Comparison of ENCODE assay signal across 26 cellular contexts in the genomic region with DNA sequence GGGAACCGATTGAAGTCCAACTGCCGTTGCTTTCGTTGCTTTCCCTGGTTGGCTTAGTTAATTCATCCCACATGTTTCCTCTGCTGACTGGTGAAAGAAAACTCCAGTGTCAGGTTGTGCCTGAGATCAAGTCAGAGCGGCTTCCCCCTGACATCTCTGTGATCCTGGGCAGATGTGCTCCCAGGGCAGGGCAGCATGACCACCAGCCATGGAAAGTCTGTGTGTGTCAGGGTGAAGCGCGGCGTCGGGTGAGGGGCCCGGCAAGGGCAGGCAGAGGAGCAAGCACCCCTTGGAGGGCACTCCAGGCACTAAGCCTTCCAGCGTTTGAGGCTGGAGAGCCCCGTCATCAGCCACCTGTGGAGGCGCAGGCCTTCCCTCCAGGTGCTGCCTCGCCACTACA. TPM values are rescaled to one million over a fixed set of nuclear protein-coding genes. Genes with fewer than 3 reads are reported as not detected.
DNase-seq lines count a peak whose midpoint lies in the region; ATAC-seq, FAIRE-seq and TF ChIP-seq lines count a peak whose summit lies in the region.
"Had no signal": no experiment of that assay in that cellular context is flagged by ENCODE, and none has a peak within 500 bp of the region (broad histone marks: within the 10 kb centered on the region; RNA-seq: fewer than 3 reads in every experiment).

No MANE protein-coding gene starts in this region.

- H4K8ac ChIP-seq in H9 (replicated peaks; ENCODE audit: insufficient read length, low read depth, low read length), result no peak overlapping the region

- H2AFZ ChIP-seq in H9 (ENCODE audit: low read length) (no peak overlapping the region), astrocyte (ENCODE audit: low read depth, low read length) (peak overlapping the region; percentile 14)

- peaks cover 6 to 11% of the 10 kb centered on the region in 2 experiments; a peak in 3 of 4 replicates for H3K4me1 Mint-ChIP-seq in H9
- H3K4me1 Mint-ChIP-seq in astrocyte (ENCODE audit: low read depth, unreplicated experiment), result peaks cover 25% of the 10 kb centered on the region
- peaks cover 0 to 3% (median 0%) of the 10 kb centered on the region in 7 donors for H3K4me1 Mint-ChIP-seq in naive thymus-derived CD4-positive, alpha-beta T cell

- FAIRE-seq in astrocyte (lab: Jason Lieb, UNC), result no peak
- FAIRE-seq: GM12892 had no signal

- no peak overlapping the region for H3K23ac ChIP-seq in H9 (ENCODE audit: insufficient read length, low read depth, low read length)

- H3K4me3 Mint-ChIP-seq in H9 (no peak overlapping the region), astrocyte (ENCODE audit: unreplicated experiment) (no peak overlapping the region)
- H3K4me3 Mint-ChIP-seq in naive thymus-derived CD4-positive, alpha-beta T cell, result no peak overlapping the region
- H3K4me3 Mint-ChIP-seq: activated T-cell treated with anti-CD3 and anti-CD28 coated beads, Interleukin-2, amount 50 U/mL, for 4 hours; effector memory CD8-positive, alpha-beta T cell had no signal

- H3K56ac ChIP-seq in H9 (ENCODE audit: insufficient read length, low read depth, low read length), result no peak overlapping the region

- no peaks in the 10 kb centered on the region for H3K27me3 ChIP-seq in H9 (ENCODE audit: insufficient read depth, low read length)
- H3K27me3 ChIP-seq in astrocyte (ENCODE audit: insufficient read depth, low read length), result no peaks in the 10 kb centered on the region
- no peaks in the 10 kb centered on the region for H3K27me3 ChIP-seq in naive thymus-derived CD4-positive, alpha-beta T cell (ENCODE audit: control insufficient read depth in 2 of 2, insufficient read depth in 2 of 2, low read length in 2 of 2)
- H3K27me3 ChIP-seq in psoas muscle (ENCODE audit: insufficient read depth in 3 of 3, low read length in 2 of 3), result no peaks in the 10 kb centered on the region
- H3K27me3 ChIP-seq: adrenal gland had no signal

- H4K20me1 ChIP-seq in H9 (ENCODE audit: control insufficient read depth, insufficient read depth, insufficient read length) (no peaks in the 10 kb centered on the region), astrocyte (ENCODE audit: insufficient read depth, low read length) (no peaks in the 10 kb centered on the region)

- H4K5ac ChIP-seq in H9 (ENCODE audit: insufficient read length, low read depth, low read length), result no peak overlapping the region

- H3K27me3 Mint-ChIP-seq in H9 (ENCODE audit: low read depth), result no peaks in the 10 kb centered on the region; the same call in none of the 2 replicates
- no peaks in the 10 kb centered on the region for H3K27me3 Mint-ChIP-seq in astrocyte (ENCODE audit: low read depth, unreplicated experiment)
- peaks cover 3 to 39% (median 26%) of the 10 kb centered on the region in 5 donors for H3K27me3 Mint-ChIP-seq in naive thymus-derived CD4-positive, alpha-beta T cell

- H3K36me3 ChIP-seq in astrocyte (ENCODE audit: insufficient read depth, low read length) (no peaks in the 10 kb centered on the region), psoas muscle (ENCODE audit: insufficient read depth in 1 of 2, low read depth in 1 of 2) (no peaks in the 10 kb centered on the region)
- no peaks in the 10 kb centered on the region for H3K36me3 ChIP-seq in naive thymus-derived CD4-positive, alpha-beta T cell (ENCODE audit: control insufficient read depth in 2 of 3, insufficient read depth in 3 of 3, low read length in 3 of 3)
- H3K36me3 ChIP-seq: adrenal gland, esophagus muscularis mucosa, HAP-1 had no signal

- POLR2A ChIA-PET in naive thymus-derived CD4-positive, alpha-beta T cell (lab: Charles Lee), result no interaction called here

- H3K14ac ChIP-seq in H9 (ENCODE audit: insufficient read depth, low read length), result no peak overlapping the region

- no peaks in the 10 kb centered on the region for H3K23me2 ChIP-seq in H9 (ENCODE audit: insufficient read length, low read depth, low read length, poor library complexity, severe bottlenecking)

- H3K9me3 Mint-ChIP-seq in H9 (no peaks in the 10 kb centered on the region; a peak in 2 of 5 replicates), astrocyte (ENCODE audit: unreplicated experiment) (no peaks in the 10 kb centered on the region)
- H3K9me3 Mint-ChIP-seq in naive thymus-derived CD4-positive, alpha-beta T cell, result peaks cover 0 to 9% (median 0%) of the 10 kb centered on the region in 11 donors
- H3K9me3 Mint-ChIP-seq: activated T-cell treated with anti-CD3 and anti-CD28 coated beads, Interleukin-2, amount 50 U/mL, for 4 hours; effector memory CD8-positive, alpha-beta T cell had no signal

- no peak overlapping the region for H3T11ph ChIP-seq in H9 (ENCODE audit: low read length)

- intact Hi-C loops in naive thymus-derived CD4-positive, alpha-beta T cell (cut with micrococcal nuclease), result no loop called here
- intact Hi-C loops in psoas muscle (cut with DNase I), result no loop called here

- no peak overlapping the region for H2BK5ac ChIP-seq in H9 (ENCODE audit: insufficient read length, low read length)

- no CpG with 5 or more reads among the region's 13 CpGs for WGBS in H9 (ENCODE audit: extremely low coverage, insufficient read length, low lambda C conversion rate)
- 70 to 78% (median 73%) methylated on average over 13 of the region's 13 CpGs for WGBS in psoas muscle, 3 donors

- peak; percentile 16 for ATAC-seq in naive thymus-derived CD4-positive, alpha-beta T cell
- ATAC-seq in psoas muscle, result no peak
- no peak for ATAC-seq in GM18519 (IDR thresholded peaks at IDR 0.05; ENCODE audit: low FRiP score, unreplicated experiment)
- ATAC-seq: activated T-cell treated with anti-CD3 and anti-CD28 coated beads, Interleukin-2, amount 50 U/mL, for 4 hours; effector memory CD8-positive, alpha-beta T cell had no signal

- no peak overlapping the region for H4K91ac ChIP-seq in H9 (ENCODE audit: insufficient read length, low read depth, low read length)

- H3K4me3 ChIP-seq in astrocyte (ENCODE audit: insufficient read depth, low read depth, low read length) (no peak overlapping the region), psoas muscle (no peak overlapping the region)
- no peak overlapping the region for H3K4me3 ChIP-seq in naive thymus-derived CD4-positive, alpha-beta T cell (ENCODE audit: low read length)
- H3K4me3 ChIP-seq: adrenal gland, esophagus muscularis mucosa, HAP-1, skin epidermis had no signal

- no peak overlapping the region for H3K4me2 ChIP-seq in H9 (ENCODE audit: insufficient read depth, insufficient read length, low read length)
- H3K4me2 ChIP-seq in astrocyte (ENCODE audit: low read length), result no peak overlapping the region

- no peak overlapping the region for H3K27ac ChIP-seq in H9 (ENCODE audit: insufficient read length, low read depth, low read length)
- H3K27ac ChIP-seq in astrocyte (ENCODE audit: low read depth, low read length), result no peak overlapping the region
- H3K27ac ChIP-seq in naive thymus-derived CD4-positive, alpha-beta T cell (ENCODE audit: low read depth, low read length), result no peak overlapping the region
- no peak overlapping the region for H3K27ac ChIP-seq in psoas muscle
- H3K27ac ChIP-seq: adrenal gland, C4-2B, esophagus muscularis mucosa had no signal

- no peak overlapping the region for H2AK5ac ChIP-seq in H9 (ENCODE audit: insufficient read length, low read length)

- no peaks in the 10 kb centered on the region for H3K79me1 ChIP-seq in H9 (ENCODE audit: insufficient read depth, low read depth, low read length, poor library complexity, severe bottlenecking)

- H2BK15ac ChIP-seq in H9 (ENCODE audit: low read depth, low read length), result no peak overlapping the region

- no peak overlapping the region for H2BK20ac ChIP-seq in H9 (ENCODE audit: low read depth, low read length, poor library complexity, severe bottlenecking)

- H2BK12ac ChIP-seq in H9 (ENCODE audit: insufficient read length, low read depth, low read length), result no peak overlapping the region

- no peak overlapping the region for H3K18ac ChIP-seq in H9 (ENCODE audit: insufficient read length, low read depth, low read length)

- no peaks in the 10 kb centered on the region for H3K4me1 ChIP-seq in H9 (ENCODE audit: insufficient read depth, low read length)
- peaks cover 9% of the 10 kb centered on the region for H3K4me1 ChIP-seq in astrocyte (ENCODE audit: insufficient read depth, low read length)
- H3K4me1 ChIP-seq in naive thymus-derived CD4-positive, alpha-beta T cell (ENCODE audit: control insufficient read depth in 2 of 2, insufficient read depth in 2 of 2, low read length in 2 of 2), result no peaks in the 10 kb centered on the region
- no peaks in the 10 kb centered on the region for H3K4me1 ChIP-seq in psoas muscle
- H3K4me1 ChIP-seq: adrenal gland, esophagus muscularis mucosa, HAP-1 had no signal

- no peak overlapping the region for H3K4ac ChIP-seq in H9 (ENCODE audit: low read depth, low read length)

- DNase-seq in AG08395 (ENCODE audit: low spot score) (peak; percentile 51), H9 (peak; percentile 50), astrocyte (ENCODE audit: low read depth) (no peak), psoas muscle (no peak), NK-92 (lab: John Stamatoyannopoulos, UW; ENCODE audit: unreplicated experiment) (no peak)
- no peak for DNase-seq in naive thymus-derived CD4-positive, alpha-beta T cell
- DNase-seq in stimulated activated CD4-positive, alpha-beta T cell treated with anti-CD3 and anti-CD28 coated beads, Interleukin-1b, Interleukin-23, amount 100 ng/mL, for 48 hours, result no peak
- DNase-seq: activated CD4-positive, alpha-beta T cell treated with anti-CD3 and anti-CD28 coated beads for 48 hours; activated T-cell treated with anti-CD3 and anti-CD28 coated beads, Interleukin-2, amount 50 U/mL, for 4 hours; adrenal gland; Calu3; DND-41; effector memory CD8-positive, alpha-beta T cell; kidney glomerular epithelial cell; NCI-H1105 treated with DMSO at 0.1 percent for 48 hours; NCI-H2029 treated with DMSO at 0.1 percent for 48 hours; NCI-H446 treated with DMSO at 0.1 percent for 48 hours; nucleus accumbens; SIG-M5 had no signal

- no peak overlapping the region for H2BK120ac ChIP-seq in H9 (ENCODE audit: low read depth, low read length, poor library complexity, severe bottlenecking)

- no peaks in the 10 kb centered on the region for H3K9me3 ChIP-seq in H9 (ENCODE audit: control insufficient read depth, low read depth, low read length)
- no peaks in the 10 kb centered on the region for H3K9me3 ChIP-seq in astrocyte (ENCODE audit: insufficient read depth, low read depth, low read length)
- H3K9me3 ChIP-seq in naive thymus-derived CD4-positive, alpha-beta T cell (ENCODE audit: control insufficient read depth in 2 of 3, low read length in 3 of 3), result no peaks in the 10 kb centered on the region
- no peaks in the 10 kb centered on the region for H3K9me3 ChIP-seq in psoas muscle
- H3K9me3 ChIP-seq: adrenal gland, esophagus muscularis mucosa, HAP-1 had no signal

- no peak overlapping the region for H3K9ac ChIP-seq in H9 (ENCODE audit: extremely low read depth, insufficient read length, low read length)
- no peak overlapping the region for H3K9ac ChIP-seq in astrocyte (ENCODE audit: low read length)

- H3K27ac Mint-ChIP-seq in H9, result peak overlapping the region in 1 of 3 experiments; percentile 70; a peak in 1 of 7 replicates
- no peak overlapping the region for H3K27ac Mint-ChIP-seq in astrocyte (ENCODE audit: unreplicated experiment)
- H3K27ac Mint-ChIP-seq in naive thymus-derived CD4-positive, alpha-beta T cell, result no peak overlapping the region
- H3K27ac Mint-ChIP-seq: effector memory CD8-positive, alpha-beta T cell had no signal

- H3K79me2 ChIP-seq in H9 (ENCODE audit: insufficient read depth, low read length), result no peaks in the 10 kb centered on the region
- H3K79me2 ChIP-seq in astrocyte (ENCODE audit: insufficient read depth, low read length), result no peaks in the 10 kb centered on the region

- CTCF ChIA-PET in naive thymus-derived CD4-positive, alpha-beta T cell (lab: Charles Lee), result no interaction called here

- H3K36me3 Mint-ChIP-seq in H9 (ENCODE audit: insufficient read depth in 1 of 3, low read depth in 3 of 3) (no peaks in the 10 kb centered on the region), astrocyte (ENCODE audit: low read depth, unreplicated experiment) (no peaks in the 10 kb centered on the region)
- no peaks in the 10 kb centered on the region for H3K36me3 Mint-ChIP-seq in naive thymus-derived CD4-positive, alpha-beta T cell

- no peak for TF ChIP-seq CTCF in H9 (conservative IDR thresholded peaks at IDR 0.05)
- no peak for TF ChIP-seq CTCF in astrocyte (IDR thresholded peaks at IDR 0.05; ENCODE audit: insufficient read depth, low read depth, low read length)
- TF ChIP-seq CTCF in psoas muscle (IDR thresholded peaks at IDR 0.05), result no peak

RNA-seq across cellular contexts. Expression of a gene that starts 54.5 kb away (rescaled TPM):
- total RNA-seq in H9 (2021), result not detected in 2 replicates
- total RNA-seq in astrocyte, result 1.9 and 2.3 TPM in 2 replicates
- 1 to 10 TPM in 2 of 5 experiments, under 1 TPM in 2, not detected in 1; 0.30 to 1.5 (median 0.72) TPM for total RNA-seq in naive thymus-derived CD4-positive, alpha-beta T cell
- not detected for polyA plus RNA-seq in naive thymus-derived CD4-positive, alpha-beta T cell
- 10 to 100 TPM; 15.0 to 30.2 (median 22.3) TPM for total RNA-seq in psoas muscle
- 10 to 100 TPM in 2 of 3 donors, 1 to 10 TPM in 1; 5.3 to 18.7 (median 10.4) TPM for polyA plus RNA-seq in psoas muscle
- total RNA-seq: Calu3, MCF 10A had no signal

Comparison
In these comparisons a context has a peak if more than half of its experiments do, and no peak if none do; other contexts are left out.
1. DNase-seq: peak in AG08395 (single experiment) and H9 (single experiment); none in astrocyte (single experiment), naive thymus-derived CD4-positive, alpha-beta T cell (0 of 9), stimulated activated CD4-positive, alpha-beta T cell treated with anti-CD3 and anti-CD28 coated beads, Interleukin-1b, Interleukin-23, amount 100 ng/mL, for 48 hours (single experiment), psoas muscle (0 of 2) and NK-92 (single experiment).